In genomic region chr2:204470178-204470620, GRCh38 we compare ENCODE assay signal across 1 cellular context.
TF ChIP-seq lines count a peak whose summit lies in the region.

No MANE protein-coding gene starts in this region.

TF ChIP-seq in K562, 482 proteins besides CTCF, POLR2A, EP300 and RAD21 (continued from another document):
- TF ChIP-seq ZBTB9 (CRISPR knock-in tag; IDR thresholded peaks at IDR 0.05) (0 out of 2 replicates have a peak, but pooled peaks have one; percentile 9), TAF1 (IDR thresholded peaks at IDR 0.05; ENCODE audit: control insufficient read depth, extremely low read depth, insufficient read depth, low read length, severe bottlenecking) (no peak), PTRF (tag; IDR thresholded peaks at IDR 0.05) (no peak), SOX6 (IDR thresholded peaks at IDR 0.05) (peak; percentile 41), CREB3L1 (IDR thresholded peaks at IDR 0.05; ENCODE audit: borderline replicate concordance, low read depth) (peak; percentile 86), YY1 (IDR thresholded peaks at IDR 0.05; ENCODE audit: borderline replicate concordance in 1 of 3, control insufficient read depth in 1 of 3, extremely low read depth in 1 of 3, insufficient read depth in 3 of 3, insufficient read length in 1 of 3, insufficient replicate concordance in 2 of 3, low read depth in 1 of 3, low read length in 2 of 3) (no peak), HOMEZ (CRISPR knock-in tag; IDR thresholded peaks at IDR 0.05) (no peak), NUFIP1 (IDR thresholded peaks at IDR 0.05; ENCODE audit: partially characterized antibody) (no peak), ZNF766 (CRISPR knock-in tag; conservative IDR thresholded peaks at IDR 0.05) (peak; percentile 89), ZKSCAN3 (CRISPR knock-in tag; IDR thresholded peaks at IDR 0.05) (no peak), NELFE (IDR thresholded peaks at IDR 0.05; ENCODE audit: insufficient read depth, insufficient read length) (no peak), TBP (optimal IDR thresholded peaks at IDR 0.05; ENCODE audit: low read depth, low read length) (no peak), ZNF57 (CRISPR knock-in tag; IDR thresholded peaks at IDR 0.05) (no peak), ZNF184 (CRISPR knock-in tag; IDR thresholded peaks at IDR 0.05) (no peak), BRD9 (IDR thresholded peaks at IDR 0.05; ENCODE audit: low read depth, partially characterized antibody) (peak; percentile 45), U2AF1 (optimal IDR thresholded peaks at IDR 0.05; ENCODE audit: low read depth, low read length) (no peak), SREBF2 (CRISPR knock-in tag; IDR thresholded peaks at IDR 0.05) (no peak), RNF2 (IDR thresholded peaks at IDR 0.05) (peak; percentile 84; the same call in 1 of the 2 replicates), KAT2B (IDR thresholded peaks at IDR 0.05; ENCODE audit: low read depth, low read length) (no peak), U2AF2 (optimal IDR thresholded peaks at IDR 0.05; ENCODE audit: low read depth, low read length) (no peak), ZNF197 (CRISPR knock-in tag; IDR thresholded peaks at IDR 0.05; ENCODE audit: low read depth) (peak; percentile 86; the same call in 1 of the 2 replicates), MAFG (tag; conservative IDR thresholded peaks at IDR 0.05) (no peak), ZC3H4 (CRISPR knock-in tag; IDR thresholded peaks at IDR 0.05; ENCODE audit: borderline replicate concordance) (no peak), ETS1 (conservative IDR thresholded peaks at IDR 0.05; ENCODE audit: control insufficient read depth, low read depth, low read length) (no peak), ZBTB34 (CRISPR knock-in tag; IDR thresholded peaks at IDR 0.05) (no peak), CLOCK (CRISPR knock-in tag; IDR thresholded peaks at IDR 0.05; ENCODE audit: borderline replicate concordance) (no peak)
